ENCODE assay signal across 22 cellular contexts in genomic region chr20:40431611-40432010, GRCh38.
DNase-seq lines count a peak whose midpoint lies in the region; ATAC-seq, FAIRE-seq and TF ChIP-seq lines count a peak whose summit lies in the region.
"Had no signal": no experiment of that assay in that cellular context is flagged by ENCODE, and none has a peak within 500 bp of the region (broad histone marks: within the 10 kb centered on the region; RNA-seq: fewer than 3 reads in every experiment).

No MANE protein-coding gene starts in this region.

- no peak overlapping the region for H3K4me3 ChIP-seq in BLaER1 treated with 17β-estradiol and CSF1 and Interleukin-3, amounts not matched to agents 10 nM and 100 nM
- no peak overlapping the region for H3K4me3 ChIP-seq in bronchial epithelial cell (ENCODE audit: low read depth, low read length)
- no peak overlapping the region for H3K4me3 ChIP-seq in keratinocyte (ENCODE audit: control insufficient read depth in 2 of 3, extremely low read depth in 1 of 3, insufficient read depth in 2 of 3, low read depth in 1 of 3, low read length in 3 of 3)
- H3K4me3 ChIP-seq: lung, pancreas, SK-N-MC, transverse colon had no signal

- FAIRE-seq in bronchial epithelial cell (lab: Jason Lieb, UNC), result no peak
- FAIRE-seq in keratinocyte (lab: Jason Lieb, UNC), result peak; percentile 80
- FAIRE-seq: GM12891, H1, pancreas had no signal

- no peaks in the 10 kb centered on the region for H3K27me3 ChIP-seq in BLaER1 treated with 17β-estradiol and CSF1 and Interleukin-3, amounts not matched to agents 10 nM and 100 nM
- H3K27me3 ChIP-seq in bronchial epithelial cell (ENCODE audit: control insufficient read depth, insufficient read depth, low read length) (no peaks in the 10 kb centered on the region), keratinocyte (ENCODE audit: control insufficient read depth, extremely low read depth, insufficient read depth, low read length) (no peaks in the 10 kb centered on the region)
- H3K27me3 ChIP-seq: pancreas, transverse colon had no signal

- dilution Hi-C loops in keratinocyte (cut with MboI; ENCODE audit: extremely low pct_ligation_motif_present, low sequenced_read_pairs), result no loop called here

- peak overlapping the region in 5 of 11 experiments; percentile 2 to 89 (median 6); a peak in 5 of 22 replicates for H3K27ac ChIP-seq in BLaER1 treated with 17β-estradiol and CSF1 and Interleukin-3, amounts not matched to agents 10 nM and 100 nM
- peak overlapping the region; percentile 56 for H3K27ac ChIP-seq in keratinocyte (ENCODE audit: control insufficient read depth, insufficient read depth, low read length)
- H3K27ac ChIP-seq: pancreas, SK-N-MC, transverse colon had no signal

- H3K36me3 ChIP-seq in BLaER1 treated with 17β-estradiol and CSF1 and Interleukin-3, amounts not matched to agents 10 nM and 100 nM, result no peaks in the 10 kb centered on the region
- H3K36me3 ChIP-seq in bronchial epithelial cell (ENCODE audit: control insufficient read depth, insufficient read depth, low read length) (no peaks in the 10 kb centered on the region), keratinocyte (ENCODE audit: control insufficient read depth in 2 of 2, extremely low read depth in 1 of 2, insufficient read depth in 2 of 2, low read length in 2 of 2) (no peaks in the 10 kb centered on the region)
- H3K36me3 ChIP-seq: pancreas, transverse colon had no signal

- H2AFZ ChIP-seq in keratinocyte (ENCODE audit: control insufficient read depth, low read length), result no peak overlapping the region

- peak; percentile 11 for DNase-seq in HS-27A (ENCODE audit: low read depth)
- DNase-seq in bronchial epithelial cell (ENCODE audit: low read depth), result peak; percentile 69
- DNase-seq in keratinocyte (ENCODE audit: low read depth, low spot score), result peak; percentile 59
- DNase-seq in NCI-H2029 treated with DMSO at 0.1 percent for 48 hours (lab: John Stamatoyannopoulos, UW), result no peak
- DNase-seq: activated CD4-positive, alpha-beta memory T cell treated with anti-CD3 and anti-CD28 coated beads, Interleukin-2, amount 10 ng/mL, durations not matched to agents 7 days and 5 days; activated CD4-positive, CD25-positive, alpha-beta regulatory T cell treated with anti-CD3 and anti-CD28 coated beads, Interleukin-2, amount 50 U/mL, for 72 hours; anterior cingulate cortex; Calu3; dermis blood vessel endothelial cell; KBM-7; NCI-H146; pancreas; stimulated activated CD4-positive, alpha-beta T cell treated with anti-CD3 and anti-CD28 coated beads, Interleukin-2, amount 100 ng/mL, for 48 hours; transverse colon had no signal

- no peak overlapping the region for H3K9ac ChIP-seq in BLaER1 treated with 17β-estradiol and CSF1 and Interleukin-3, amounts not matched to agents 10 nM and 100 nM
- H3K9ac ChIP-seq in keratinocyte (ENCODE audit: control insufficient read depth, extremely low read depth, insufficient read depth, low read length), result no peak overlapping the region

- H3K4me2 ChIP-seq in BLaER1 treated with 17β-estradiol and CSF1 and Interleukin-3, amounts not matched to agents 10 nM and 100 nM, result peak overlapping the region in 7 of 11 experiments; percentile 1 to 87 (median 52); a peak in 11 of 22 replicates
- H3K4me2 ChIP-seq in keratinocyte (ENCODE audit: control insufficient read depth, extremely low read depth, insufficient read depth, low read depth, low read length), result peak overlapping the region; percentile 41

- H4K20me1 ChIP-seq in BLaER1 treated with 17β-estradiol and CSF1 and Interleukin-3, amounts not matched to agents 10 nM and 100 nM, result no peaks in the 10 kb centered on the region
- H4K20me1 ChIP-seq in keratinocyte (ENCODE audit: control insufficient read depth, extremely low read depth, insufficient read depth, low read length), result no peaks in the 10 kb centered on the region

- H3K79me2 ChIP-seq in keratinocyte (ENCODE audit: control insufficient read depth, insufficient read depth, low read length), result no peaks in the 10 kb centered on the region

- H3K4me1 ChIP-seq in BLaER1 treated with 17β-estradiol and CSF1 and Interleukin-3, amounts not matched to agents 10 nM and 100 nM, result peaks cover 6 to 100% (median 30%) of the 10 kb centered on the region in 10 experiments; a peak in 16 of 20 replicates
- H3K4me1 ChIP-seq in keratinocyte (ENCODE audit: control insufficient read depth, extremely low read depth, insufficient read depth, low read length), result peaks cover 18% of the 10 kb centered on the region
- H3K4me1 ChIP-seq: pancreas, transverse colon had no signal

- ATAC-seq in HG03135 (IDR thresholded peaks at IDR 0.05; ENCODE audit: unreplicated experiment) (no peak), GM21423 (IDR thresholded peaks at IDR 0.05; ENCODE audit: unreplicated experiment) (no peak), HG03108 (IDR thresholded peaks at IDR 0.05; ENCODE audit: unreplicated experiment) (no peak)
- ATAC-seq: pancreas had no signal

- H3K9me3 ChIP-seq in BLaER1 treated with 17β-estradiol and CSF1 and Interleukin-3, amounts not matched to agents 10 nM and 100 nM (replicated peaks in 1 of 11), result no peaks in the 10 kb centered on the region
- no peaks in the 10 kb centered on the region for H3K9me3 ChIP-seq in keratinocyte (ENCODE audit: control insufficient read depth, low read depth, low read length)
- H3K9me3 ChIP-seq: pancreas, transverse colon had no signal

- TF ChIP-seq CTCF in bronchial epithelial cell (IDR thresholded peaks at IDR 0.05; ENCODE audit: insufficient read depth, low read length, severe bottlenecking) (no peak), keratinocyte (optimal IDR thresholded peaks at IDR 0.05 in 1 of 3, IDR thresholded peaks at IDR 0.05 in 1 of 3, conservative IDR thresholded peaks at IDR 0.05 in 1 of 3; ENCODE audit: extremely low read depth in 1 of 3, insufficient read depth in 2 of 3, low read length in 3 of 3) (no peak)

- H3K9me1 ChIP-seq in keratinocyte (ENCODE audit: control insufficient read depth, extremely low read depth, insufficient read depth, low read length), result no peaks in the 10 kb centered on the region
